ENCODE assay signal across 17 cellular contexts in genomic region chr1:183356534-183357182, GRCh38.
DNase-seq lines count a peak whose midpoint lies in the region; ATAC-seq, FAIRE-seq and TF ChIP-seq lines count a peak whose summit lies in the region.
"Had no signal": no experiment of that assay in that cellular context is flagged by ENCODE, and none has a peak within 500 bp of the region (broad histone marks: within the 10 kb centered on the region; RNA-seq: fewer than 3 reads in every experiment).

No MANE protein-coding gene starts in this region.

- H3K4me1 ChIP-seq in HepG2 (ENCODE audit: insufficient read depth, low read length): no peaks in the 10 kb centered on the region
- no peaks in the 10 kb centered on the region for H3K4me1 ChIP-seq in right lobe of liver

- DNase-seq in HepG2 (ENCODE audit: low spot score) (no peak), right lobe of liver (no peak), Right ventricle myocardium superior (no peak), left ventricle myocardium superior (no peak), EL (no peak)
- DNase-seq: Calu3; CD4-positive, alpha-beta memory T cell; COR-L47; DMS79; GF-D8; GM23248; H7; HCEC 1CT had no signal

- TF ChIP-seq EP300 in HepG2 (IDR thresholded peaks at IDR 0.05; ENCODE audit: low read depth in 2 of 2, low read length in 2 of 2) (no peak), HepG2 (CRISPR knock-in tag; IDR thresholded peaks at IDR 0.05; ENCODE audit: borderline replicate concordance) (no peak)

- no peak overlapping the region for H3K4me3 ChIP-seq in HepG2 (replicated peaks in 1 of 3; ENCODE audit: insufficient read depth in 1 of 3, low read depth in 2 of 3, low read length in 3 of 3)
- H3K4me3 ChIP-seq in right lobe of liver: no peak overlapping the region
- H3K4me3 ChIP-seq: GM23248 had no signal

- no peak for TF ChIP-seq CTCF in HepG2 (CRISPR knock-in tag; IDR thresholded peaks at IDR 0.05)
- no peak for TF ChIP-seq CTCF in right lobe of liver (IDR thresholded peaks at IDR 0.05)

- no peak overlapping the region for H3K9ac ChIP-seq in HepG2 (ENCODE audit: insufficient read depth, low read depth, low read length)
- H3K9ac ChIP-seq: GM23248 had no signal

- ATAC-seq in HepG2: no peak
- no peak for ATAC-seq in right lobe of liver
- ATAC-seq in Right ventricle myocardium superior (ENCODE audit: poor library complexity): peak; percentile 70
- ATAC-seq in left ventricle myocardium superior: peak; percentile 66
- no peak for ATAC-seq in GM21390 (IDR thresholded peaks at IDR 0.05; ENCODE audit: unreplicated experiment)
- ATAC-seq in HG02678 (IDR thresholded peaks at IDR 0.05; ENCODE audit: unreplicated experiment): no peak

- no peaks in the 10 kb centered on the region for H3K36me3 ChIP-seq in HepG2 (replicated peaks in 1 of 2; ENCODE audit: control insufficient read depth in 1 of 2, insufficient read depth in 2 of 2, low read length in 2 of 2)
- H3K36me3 ChIP-seq in right lobe of liver: no peaks in the 10 kb centered on the region

- no peak overlapping the region for H3K4me2 ChIP-seq in HepG2 (ENCODE audit: low read depth, low read length)

- intact Hi-C loops in HepG2 (cut with micrococcal nuclease; ENCODE audit: unreplicated experiment) (no loop called here), right lobe of liver (cut with DNase I) (no loop called here), Right ventricle myocardium superior (cut with DNase I) (no loop called here), left ventricle myocardium superior (cut with micrococcal nuclease) (no loop called here)

- TF ChIP-seq RAD21 in HepG2 (CRISPR knock-in tag; IDR thresholded peaks at IDR 0.05): no peak

- H3K27ac ChIP-seq in HepG2 (ENCODE audit: extremely low read length, insufficient read depth, low read length) (no peak overlapping the region), right lobe of liver (no peak overlapping the region)
- H3K27ac ChIP-seq: GM23248 had no signal

- no TSS peak for BruUV-seq in HepG2 (replicated peaks; lab: Mats Ljungman, UMichigan)

- CTCF ChIA-PET in HepG2 (lab: Yijun Ruan, JAX; ENCODE audit: low intra/inter-chr PET ratio, low total read pairs): no interaction called here

- no peak for FAIRE-seq in HepG2 (lab: Jason Lieb, UNC)
- FAIRE-seq: GM12892, H1 had no signal

- TF ChIP-seq POLR2A in HepG2 (IDR thresholded peaks at IDR 0.05; ENCODE audit: insufficient read depth in 1 of 2, low read depth in 2 of 2, low read length in 2 of 2): no peak
- no peak for TF ChIP-seq POLR2A in right lobe of liver (IDR thresholded peaks at IDR 0.05)

- H4K20me1 ChIP-seq in HepG2 (ENCODE audit: insufficient read depth, low read length): no peaks in the 10 kb centered on the region

- no peaks in the 10 kb centered on the region for H3K79me2 ChIP-seq in HepG2 (ENCODE audit: insufficient read depth, low read length)

- H3K9me3 ChIP-seq in HepG2 (ENCODE audit: low read length) (no peaks in the 10 kb centered on the region), right lobe of liver (no peaks in the 10 kb centered on the region)

- in situ Hi-C loops in HepG2 (cut with HindIII; ENCODE audit: extremely low pct_ligation_motif_present, low pct_unique_long_range_greater_than_20kb): no loop called here

- 2% methylated on average over 6 of the region's 6 CpGs for WGBS in HepG2 (ENCODE audit: low lambda C conversion rate)
- WGBS in right lobe of liver (ENCODE audit: insufficient coverage, low coverage, low lambda C conversion rate, missing lambda C conversion rate): 60% methylated on average over 6 of the region's 6 CpGs

- no peak overlapping the region for H2AFZ ChIP-seq in HepG2 (ENCODE audit: low read length)
- H2AFZ ChIP-seq: GM23248 had no signal

- H3K27me3 ChIP-seq in HepG2 (ENCODE audit: control insufficient read depth in 1 of 2, insufficient read depth in 2 of 2, low read length in 2 of 2) (peaks cover 0 to 9% of the 10 kb centered on the region in 2 experiments; a peak in 1 of 5 replicates), right lobe of liver (no peaks in the 10 kb centered on the region)

- POLR2A ChIA-PET in HepG2 (lab: Yijun Ruan, JAX): no interaction called here

TF ChIP-seq in HepG2, 621 proteins besides CTCF, POLR2A, EP300 and RAD21:
- TF ChIP-seq ZNF207 (IDR thresholded peaks at IDR 0.05; ENCODE audit: borderline replicate concordance) (no peak), TAF1 (CRISPR knock-in tag; IDR thresholded peaks at IDR 0.05) (no peak), LCORL (IDR thresholded peaks at IDR 0.05) (peak; percentile 59; the same call in 1 of the 2 replicates), LCORL (CRISPR knock-in tag; IDR thresholded peaks at IDR 0.05) (no peak), NFRKB (IDR thresholded peaks at IDR 0.05) (no peak)

Comparison
In these comparisons a context has a peak if more than half of its experiments do, and no peak if none do; other contexts are left out.
1. ATAC-seq: peak in Right ventricle myocardium superior (single experiment) and left ventricle myocardium superior (single experiment); none in HepG2 (single experiment), right lobe of liver (0 of 4), GM21390 (single experiment) and HG02678 (single experiment).